19 cellular contexts compared by ENCODE assay signal in the genomic region with DNA sequence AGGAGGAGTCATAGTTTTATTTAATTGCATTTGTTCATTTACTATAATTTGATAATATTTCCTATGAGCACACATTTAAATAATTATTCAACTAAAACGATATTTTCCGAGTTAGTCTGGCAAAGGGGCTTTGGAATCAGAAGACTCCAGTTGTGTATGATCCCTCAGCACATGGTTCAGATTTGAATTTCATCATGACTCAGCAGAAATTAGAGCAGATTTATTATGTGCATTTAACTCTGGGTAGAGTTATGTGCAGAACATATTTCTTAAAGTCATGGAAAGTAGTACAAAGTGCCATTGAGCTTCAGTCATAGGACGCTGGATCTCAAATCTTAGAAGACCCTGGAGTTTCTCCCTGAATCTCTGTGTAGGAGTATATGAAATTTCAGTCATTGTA.
DNase-seq lines count a peak whose midpoint lies in the region; ATAC-seq, FAIRE-seq and TF ChIP-seq lines count a peak whose summit lies in the region.
"Had no signal": no experiment of that assay in that cellular context is flagged by ENCODE, and none has a peak within 500 bp of the region (broad histone marks: within the 10 kb centered on the region; RNA-seq: fewer than 3 reads in every experiment).

No MANE protein-coding gene starts in this region.

- no peak overlapping the region for H3K9ac ChIP-seq in HepG2 (ENCODE audit: insufficient read depth, low read depth, low read length)
- no peak overlapping the region for H3K9ac ChIP-seq in H1 (replicated peaks in 1 of 4; ENCODE audit: extremely low read depth in 1 of 4, low read depth in 3 of 4, low read length in 3 of 4)

- no peaks in the 10 kb centered on the region for H4K20me1 ChIP-seq in HepG2 (ENCODE audit: insufficient read depth, low read length)
- peaks cover 0 to 3% of the 10 kb centered on the region in 2 experiments for H4K20me1 ChIP-seq in H1 (replicated peaks in 1 of 2; ENCODE audit: control insufficient read depth in 1 of 2, insufficient read depth in 2 of 2, low read length in 2 of 2)

- H3K18ac ChIP-seq in H1 (ENCODE audit: extremely low read depth, low read length): no peak overlapping the region

- WGBS in HepG2 (ENCODE audit: low lambda C conversion rate): 12% methylated on average over 3 of the region's 3 CpGs
- 67% methylated on average over 3 of the region's 3 CpGs for WGBS in right lobe of liver (ENCODE audit: insufficient coverage, low coverage, low lambda C conversion rate, missing lambda C conversion rate)
- 87% methylated on average over 3 of the region's 3 CpGs; no CpG with 5 or more reads in 1 of the 2 experiments for WGBS in H1 (ENCODE audit: extremely low coverage in 1 of 2, insufficient coverage in 1 of 2, insufficient read length in 1 of 2, insufficient replicate concordance in 2 of 2, low coverage in 1 of 2, low lambda C conversion rate in 2 of 2, missing lambda C conversion rate in 1 of 2), 2 experiments

- no peak overlapping the region for H2BK5ac ChIP-seq in H1 (ENCODE audit: low read depth, low read length)

- H3K27ac ChIP-seq in HepG2 (ENCODE audit: extremely low read length, insufficient read depth, low read length): no peak overlapping the region
- H3K27ac ChIP-seq in right lobe of liver: no peak overlapping the region
- H3K27ac ChIP-seq in H1 (ENCODE audit: low read depth, low read length): no peak overlapping the region
- H3K27ac ChIP-seq: C4-2B had no signal

- H3K56ac ChIP-seq in H1 (replicated peaks; ENCODE audit: insufficient read length, low read depth, low read length): no peak overlapping the region

- ATAC-seq in HepG2: no peak
- ATAC-seq in right lobe of liver: no peak
- no peak for ATAC-seq in GM18867 (IDR thresholded peaks at IDR 0.05; ENCODE audit: unreplicated experiment)

- DNase-seq in HepG2 (ENCODE audit: low spot score) (no peak), right lobe of liver (no peak), H1 (ENCODE audit: low read depth in 1 of 2, low spot score in 2 of 2) (no peak), fibroblast of villous mesenchyme (ENCODE audit: low read depth) (peak; percentile 33), AG08395 (ENCODE audit: low spot score) (no peak)
- no peak for DNase-seq in stimulated activated CD4-positive, alpha-beta T cell treated with anti-CD3 and anti-CD28 coated beads, Interleukin-4, amount 100 ng/mL, for 4 hours
- DNase-seq: 8988T; ACHN; BE2C; CD4-positive, alpha-beta memory T cell; DMS79 treated with DMSO at 0.1 percent for 48 hours; EL; GOT3 had no signal

- H3K36me3 ChIP-seq in HepG2 (replicated peaks in 1 of 2; ENCODE audit: control insufficient read depth in 1 of 2, insufficient read depth in 2 of 2, low read length in 2 of 2) (no peaks in the 10 kb centered on the region), right lobe of liver (no peaks in the 10 kb centered on the region), H1 (ENCODE audit: control insufficient read depth in 2 of 4, insufficient read depth in 4 of 4, low read length in 3 of 4) (no peaks in the 10 kb centered on the region)
- H3K36me3 ChIP-seq: BE2C, HAP-1 had no signal

- no peak overlapping the region for H3K4me2 ChIP-seq in HepG2 (ENCODE audit: low read depth, low read length)
- no peak overlapping the region for H3K4me2 ChIP-seq in H1 (ENCODE audit: insufficient read depth in 1 of 2, low read depth in 2 of 2, low read length in 2 of 2)

- H2AFZ ChIP-seq in HepG2 (ENCODE audit: low read length) (no peak overlapping the region), H1 (ENCODE audit: low read length) (no peak overlapping the region)

- no peaks in the 10 kb centered on the region for H3K27me3 ChIP-seq in HepG2 (ENCODE audit: control insufficient read depth in 1 of 2, insufficient read depth in 2 of 2, low read length in 2 of 2)
- no peaks in the 10 kb centered on the region for H3K27me3 ChIP-seq in right lobe of liver
- H3K27me3 ChIP-seq in H1 (replicated peaks in 1 of 4; ENCODE audit: control insufficient read depth in 3 of 4, extremely low read depth in 1 of 4, insufficient read depth in 3 of 4, low read length in 3 of 4): no peaks in the 10 kb centered on the region
- H3K27me3 ChIP-seq: BE2C had no signal

- FAIRE-seq in HepG2 (lab: Jason Lieb, UNC): no peak
- no peak for FAIRE-seq in H1 (lab: Jason Lieb, UNC)
- FAIRE-seq: G401.6, GM12892, GM19239 had no signal

- POLR2A ChIA-PET in HepG2 (lab: Yijun Ruan, JAX): no interaction called here
- POLR2A ChIA-PET in H1 (lab: Charles Lee; ENCODE audit: partially characterized antibody): interaction anchor here (0.6 kb wide), 1 partner anchor 1520 kb away, joined by 3 read pairs; no protein-coding TSS in a partner anchor

- H3K79me2 ChIP-seq in HepG2 (ENCODE audit: insufficient read depth, low read length) (no peaks in the 10 kb centered on the region), H1 (ENCODE audit: control insufficient read depth in 1 of 2, insufficient read depth in 2 of 2, low read length in 2 of 2) (no peaks in the 10 kb centered on the region; a peak in 1 of 4 replicates)

- H3K4me3 ChIP-seq in HepG2 (replicated peaks in 1 of 3; ENCODE audit: insufficient read depth in 1 of 3, low read depth in 2 of 3, low read length in 3 of 3) (no peak overlapping the region), right lobe of liver (no peak overlapping the region), H1 (ENCODE audit: extremely low read depth in 1 of 4, insufficient read depth in 2 of 4, low read depth in 3 of 4, low read length in 4 of 4) (no peak overlapping the region), fibroblast of villous mesenchyme (ENCODE audit: low read depth, low read length) (no peak overlapping the region)
- H3K4me3 ChIP-seq: HAP-1 had no signal

- no peak overlapping the region for H2BK120ac ChIP-seq in H1 (replicated peaks; ENCODE audit: low read depth, low read length)

- no peak overlapping the region for H2BK12ac ChIP-seq in H1 (ENCODE audit: low read depth, low read length)

- TF ChIP-seq CTCF in HepG2 (CRISPR knock-in tag; IDR thresholded peaks at IDR 0.05): no peak
- TF ChIP-seq CTCF in right lobe of liver (IDR thresholded peaks at IDR 0.05): no peak
- no peak for TF ChIP-seq CTCF in H1 (IDR thresholded peaks at IDR 0.05; ENCODE audit: control extremely low read depth in 1 of 3, insufficient read depth in 1 of 3, low read depth in 1 of 3, low read length in 3 of 3)
- no peak for TF ChIP-seq CTCF in fibroblast of villous mesenchyme (IDR thresholded peaks at IDR 0.05; ENCODE audit: insufficient read depth, low read depth, low read length)

- H3K79me1 ChIP-seq in H1 (ENCODE audit: low read depth, low read length): peaks cover 5% of the 10 kb centered on the region

- in situ Hi-C loops in HepG2 (cut with HindIII; ENCODE audit: extremely low pct_ligation_motif_present, low pct_unique_long_range_greater_than_20kb): no loop called here

- H3K4ac ChIP-seq in H1 (replicated peaks; ENCODE audit: insufficient read length, low read depth, low read length): no peak overlapping the region

- H2BK20ac ChIP-seq in H1 (ENCODE audit: low read length): no peak overlapping the region

- H3K23ac ChIP-seq in H1 (ENCODE audit: insufficient read length): no peak overlapping the region

- no peaks in the 10 kb centered on the region for H3K23me2 ChIP-seq in H1 (ENCODE audit: low read depth, low read length)

- no peaks in the 10 kb centered on the region for H3K9me3 ChIP-seq in HepG2 (ENCODE audit: low read length)
- no peaks in the 10 kb centered on the region for H3K9me3 ChIP-seq in right lobe of liver
- no peaks in the 10 kb centered on the region for H3K9me3 ChIP-seq in H1 (ENCODE audit: insufficient read depth in 2 of 2, low read depth in 1 of 2, low read length in 1 of 2)
- H3K9me3 ChIP-seq: BE2C, HAP-1 had no signal

- TF ChIP-seq EP300 in HepG2 (IDR thresholded peaks at IDR 0.05; ENCODE audit: low read depth in 2 of 2, low read length in 2 of 2): no peak
- TF ChIP-seq EP300 in HepG2 (CRISPR knock-in tag; IDR thresholded peaks at IDR 0.05; ENCODE audit: borderline replicate concordance): no peak
- TF ChIP-seq EP300 in H1 (IDR thresholded peaks at IDR 0.05; ENCODE audit: borderline replicate concordance in 1 of 2, low read depth in 2 of 2, low read length in 2 of 2): no peak

- no peak overlapping the region for H2AK5ac ChIP-seq in H1 (ENCODE audit: low read depth, low read length)

- H4K91ac ChIP-seq in H1 (replicated peaks; ENCODE audit: insufficient read length, low read length): no peak overlapping the region

- intact Hi-C loops in HepG2 (cut with micrococcal nuclease; ENCODE audit: unreplicated experiment) (no loop called here), right lobe of liver (cut with DNase I) (no loop called here)

- H4K8ac ChIP-seq in H1 (ENCODE audit: extremely low read depth, insufficient read depth, low read length): no peak overlapping the region

- CTCF ChIA-PET in HepG2 (lab: Yijun Ruan, JAX; ENCODE audit: low intra/inter-chr PET ratio, low total read pairs) (no interaction called here), H1 (lab: Charles Lee; ENCODE audit: partially characterized antibody) (interaction anchor here (0.6 kb wide), 2 partner anchors 13 to 51 kb away, joined by 3 to 5 read pairs; no protein-coding TSS in a partner anchor)

- H3K14ac ChIP-seq in H1 (ENCODE audit: insufficient read length): no peak overlapping the region

- H3K4me1 ChIP-seq in HepG2 (ENCODE audit: insufficient read depth, low read length) (no peaks in the 10 kb centered on the region), right lobe of liver (no peaks in the 10 kb centered on the region), H1 (replicated peaks in 1 of 4; ENCODE audit: control insufficient read depth in 3 of 4, insufficient read depth in 4 of 4, low read length in 3 of 4) (peaks cover 0 to 10% (median 7%) of the 10 kb centered on the region in 4 experiments; a peak in 5 of 7 replicates)

- H4K5ac ChIP-seq in H1 (ENCODE audit: insufficient read length, low read depth, low read length): no peak overlapping the region

- no peak overlapping the region for H2BK15ac ChIP-seq in H1 (ENCODE audit: low read length)

- TF ChIP-seq RAD21 in HepG2 (CRISPR knock-in tag; IDR thresholded peaks at IDR 0.05): no peak
- TF ChIP-seq RAD21 in H1 (IDR thresholded peaks at IDR 0.05 in 1 of 2, conservative IDR thresholded peaks at IDR 0.05 in 1 of 2; ENCODE audit: low read depth in 2 of 2, low read length in 2 of 2): no peak

- no TSS peak for BruUV-seq in HepG2 (replicated peaks; lab: Mats Ljungman, UMichigan)

- TF ChIP-seq POLR2A in HepG2 (IDR thresholded peaks at IDR 0.05; ENCODE audit: insufficient read depth in 1 of 2, low read depth in 2 of 2, low read length in 2 of 2): no peak
- TF ChIP-seq POLR2A in right lobe of liver (IDR thresholded peaks at IDR 0.05): no peak
- TF ChIP-seq POLR2A in H1 (IDR thresholded peaks at IDR 0.05; ENCODE audit: control extremely low read depth in 1 of 2, low read depth in 2 of 2, low read length in 2 of 2): no peak

TF ChIP-seq in HepG2, 621 proteins besides CTCF, POLR2A, EP300 and RAD21 (continues in another document):
- TF ChIP-seq ZSCAN25 (CRISPR knock-in tag; IDR thresholded peaks at IDR 0.05): no peak

TF ChIP-seq in H1, 55 proteins besides CTCF, POLR2A, EP300 and RAD21 (continues in another document):
- TF ChIP-seq MAFK (IDR thresholded peaks at IDR 0.05; ENCODE audit: low read depth, low read length) (peak; percentile 63; the same call in 1 of the 2 replicates), SUZ12 (IDR thresholded peaks at IDR 0.05; ENCODE audit: low read length) (no peak), NANOG (IDR thresholded peaks at IDR 0.05; ENCODE audit: insufficient read depth, low read depth, low read length, poor library complexity, severe bottlenecking) (no peak), NRF1 (IDR thresholded peaks at IDR 0.05; ENCODE audit: low read depth, low read length) (no peak)
